10 cellular contexts compared by ENCODE assay signal in the genomic region with DNA sequence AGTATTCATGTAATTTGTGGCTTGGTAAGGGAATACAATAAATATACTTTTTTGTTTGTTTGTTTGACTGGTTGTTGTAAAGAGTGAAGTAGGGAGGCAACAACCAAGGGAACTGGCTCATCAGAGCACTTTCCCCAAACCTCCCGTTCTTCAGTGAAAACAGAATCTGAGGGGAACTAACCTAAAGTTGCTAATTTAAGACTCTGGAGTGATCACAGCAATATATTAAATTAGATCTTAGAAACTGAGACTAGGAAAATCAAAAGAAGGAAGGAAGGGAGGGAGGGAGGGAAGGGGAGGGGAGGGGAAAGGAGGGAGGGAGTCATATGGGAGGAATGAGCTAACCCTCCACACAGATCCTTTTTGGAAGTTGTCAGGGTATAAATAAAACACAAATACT.
"Had no signal": no experiment of that assay in that cellular context is flagged by ENCODE, and none has a peak within 500 bp of the region (broad histone marks: within the 10 kb centered on the region; RNA-seq: fewer than 3 reads in every experiment).

No MANE protein-coding gene starts in this region.

- ATAC-seq: HCT116, K562 had no signal

- FAIRE-seq: K562 had no signal

- H3K9me3 Mint-ChIP-seq: HFFc6 had no signal

- H3K36me3 ChIP-seq: HAP-1 had no signal

- H3K9me3 ChIP-seq: HAP-1 had no signal

- H3K4me3 ChIP-seq: GM23248, HAP-1, K562 had no signal

- H2AFZ ChIP-seq: GM23248 had no signal

- H3K27ac ChIP-seq: GM23248, HL-60 had no signal

- H3K27ac Mint-ChIP-seq: HFFc6 had no signal

- DNase-seq: GM23248, GOT3, H7, HFFc6, IMR-90, KG1 had no signal

- H3K4me3 Mint-ChIP-seq: HFFc6 had no signal

- H3K4me1 ChIP-seq: HAP-1 had no signal

- H3K9ac ChIP-seq: GM23248 had no signal
